Comparison of ENCODE assay signal across 8 cellular contexts in genomic region chr13:40389081-40389641, GRCh38.
A peak's percentile ranks its signal among the peaks of the same experiment; 100 is the strongest.
DNase-seq lines count a peak whose midpoint lies in the region; ATAC-seq, FAIRE-seq and TF ChIP-seq lines count a peak whose summit lies in the region.

No MANE protein-coding gene starts in this region.

- ATAC-seq in GM18511 (IDR thresholded peaks at IDR 0.05; ENCODE audit: unreplicated experiment) (peak; percentile 62), HG02798 (IDR thresholded peaks at IDR 0.05; ENCODE audit: poor library complexity, unreplicated experiment) (peak; percentile 68), upper lobe of right lung (peak; percentile 19)

- peak overlapping the region; percentile 4 for H3K4me3 ChIP-seq in upper lobe of right lung

- H3K9me3 ChIP-seq in upper lobe of right lung: no peaks in the 10 kb centered on the region

- no peak for FAIRE-seq in frontal cortex (lab: Jason Lieb, UNC)

- DNase-seq in T-helper 9 cell (peak; percentile 12), head of caudate nucleus (peak in 26 of 42 donors; percentile 26 to 80 (median 54)), upper lobe of right lung (no peak), NCI-H345 (lab: John Stamatoyannopoulos, UW) (no peak), NCI-H2196 treated with DMSO at 0.1 percent for 48 hours (lab: John Stamatoyannopoulos, UW; ENCODE audit: unreplicated experiment) (no peak), frontal cortex (ENCODE audit: low spot score in 2 of 2) (no peak)

- TF ChIP-seq CTCF in upper lobe of right lung (IDR thresholded peaks at IDR 0.05): no peak

- no peaks in the 10 kb centered on the region for H3K36me3 ChIP-seq in upper lobe of right lung

- H3K4me1 ChIP-seq in upper lobe of right lung: no peaks in the 10 kb centered on the region

- peak overlapping the region; percentile 63 for H3K27ac ChIP-seq in upper lobe of right lung

- H3K27me3 ChIP-seq in upper lobe of right lung: no peaks in the 10 kb centered on the region

- intact Hi-C loops in head of caudate nucleus (cut with DNase I): no loop called here
- intact Hi-C loops in upper lobe of right lung (cut with DNase I): no loop called here

Comparison
In these comparisons a context has a peak if more than half of its experiments do, and no peak if none do; other contexts are left out.
1. DNase-seq: peak in T-helper 9 cell (single experiment) and head of caudate nucleus (26 of 42); none in upper lobe of right lung (single experiment), NCI-H345 (single experiment), NCI-H2196 treated with DMSO at 0.1 percent for 48 hours (single experiment) and frontal cortex (0 of 2).
2. Peak in every context shown above with its lines, with median percentiles within 50 percentile points of each other: ATAC-seq.